18 cellular contexts compared by ENCODE assay signal in genomic region chr6:111563581-111563980, GRCh38. TPM values are rescaled to one million over a fixed set of nuclear protein-coding genes. Genes with fewer than 3 reads are reported as not detected.
DNase-seq lines count a peak whose midpoint lies in the region; ATAC-seq and TF ChIP-seq lines count a peak whose summit lies in the region.
"Had no signal": no experiment of that assay in that cellular context is flagged by ENCODE, and none has a peak within 500 bp of the region (broad histone marks: within the 10 kb centered on the region; RNA-seq: fewer than 3 reads in every experiment).

No MANE protein-coding gene starts in this region.

- no peak for ATAC-seq in activated T-helper 17 cell treated with anti-CD3 and anti-CD28 coated beads, Interleukin-2, amount 50 U/mL, for 72 hours (replicated peaks)
- ATAC-seq in thoracic aorta (ENCODE audit: insufficient number of reproducible peaks, low FRiP score, low read depth): no peak
- ATAC-seq in GM21529 (IDR thresholded peaks at IDR 0.05; ENCODE audit: unreplicated experiment): no peak
- no peak for ATAC-seq in GM18517 (IDR thresholded peaks at IDR 0.05; ENCODE audit: unreplicated experiment)
- ATAC-seq: activated CD4-positive, CD25-positive, alpha-beta regulatory T cell treated with anti-CD3 and anti-CD28 coated beads, Interleukin-2, amount 50 U/mL, for 24 hours; CD8-positive, alpha-beta T cell had no signal

- peaks cover 5% of the 10 kb centered on the region for H3K36me3 ChIP-seq in thoracic aorta

- H3K27me3 ChIP-seq in thoracic aorta (replicated peaks; ENCODE audit: insufficient read depth): no peaks in the 10 kb centered on the region

- H3K36me3 Mint-ChIP-seq in activated T-helper 17 cell treated with anti-CD3 and anti-CD28 coated beads, Interleukin-2, amount 50 U/mL, for 72 hours (ENCODE audit: low read depth): peaks cover 100% of the 10 kb centered on the region
- no peaks in the 10 kb centered on the region for H3K36me3 Mint-ChIP-seq in glutamatergic neuron (ENCODE audit: unreplicated experiment)
- peaks cover 71% of the 10 kb centered on the region for H3K36me3 Mint-ChIP-seq in activated CD4-positive, alpha-beta T cell treated with anti-CD3 and anti-CD28 coated beads, Interleukin-2, amount 10 ng/mL, durations not matched to agents 24 days and 14 days (ENCODE audit: low read depth)

- DNase-seq in NCI-H2171 treated with DMSO at 0.1 percent for 48 hours (lab: John Stamatoyannopoulos, UW): peak; percentile 59
- DNase-seq in NCI-H2171 (lab: John Stamatoyannopoulos, UW): no peak
- DNase-seq in glutamatergic neuron: no peak
- DNase-seq in thoracic aorta (ENCODE audit: low spot score): no peak
- DNase-seq in activated CD4-positive, alpha-beta T cell treated with anti-CD3 and anti-CD28 coated beads, Interleukin-2, amount 10 ng/mL, durations not matched to agents 24 days and 14 days: no peak
- DNase-seq: CD8-positive, alpha-beta T cell; EL; immature natural killer cell; Kasumi-1; mesendoderm; NCI-H146; NCI-H510A; stimulated activated naive CD4-positive, alpha-beta T cell had no signal

- TF ChIP-seq CTCF in glutamatergic neuron (IDR thresholded peaks at IDR 0.05; ENCODE audit: partially characterized antibody, unreplicated experiment): no peak
- no peak for TF ChIP-seq CTCF in thoracic aorta (IDR thresholded peaks at IDR 0.05)

- peaks cover 44% of the 10 kb centered on the region for H3K4me1 Mint-ChIP-seq in activated T-helper 17 cell treated with anti-CD3 and anti-CD28 coated beads, Interleukin-2, amount 50 U/mL, for 72 hours
- H3K4me1 Mint-ChIP-seq in glutamatergic neuron (ENCODE audit: low read depth, unreplicated experiment): peaks cover 58% of the 10 kb centered on the region
- peaks cover 58% of the 10 kb centered on the region for H3K4me1 Mint-ChIP-seq in activated CD4-positive, alpha-beta T cell treated with anti-CD3 and anti-CD28 coated beads, Interleukin-2, amount 10 ng/mL, durations not matched to agents 24 days and 14 days

- no peaks in the 10 kb centered on the region for H3K9me3 ChIP-seq in thoracic aorta

- no peaks in the 10 kb centered on the region for H3K9me3 Mint-ChIP-seq in activated T-helper 17 cell treated with anti-CD3 and anti-CD28 coated beads, Interleukin-2, amount 50 U/mL, for 72 hours
- H3K9me3 Mint-ChIP-seq in glutamatergic neuron (ENCODE audit: unreplicated experiment): peaks cover 4% of the 10 kb centered on the region
- H3K9me3 Mint-ChIP-seq in activated CD4-positive, alpha-beta T cell treated with anti-CD3 and anti-CD28 coated beads, Interleukin-2, amount 10 ng/mL, durations not matched to agents 24 days and 14 days: no peaks in the 10 kb centered on the region
- H3K9me3 Mint-ChIP-seq: activated naive CD4-positive, alpha-beta T cell treated with anti-CD3 and anti-CD28 coated beads, Interleukin-2, amount 50 U/mL, for 72 hours; CD8-positive, alpha-beta T cell; immature natural killer cell had no signal

- peak overlapping the region; percentile 75 to 79 for H3K27ac ChIP-seq in thoracic aorta

- intact Hi-C loops in activated CD4-positive, alpha-beta T cell treated with anti-CD3 and anti-CD28 coated beads, Interleukin-2, amount 10 ng/mL, durations not matched to agents 24 days and 14 days (cut with micrococcal nuclease): no loop called here

- H3K27me3 Mint-ChIP-seq in activated T-helper 17 cell treated with anti-CD3 and anti-CD28 coated beads, Interleukin-2, amount 50 U/mL, for 72 hours: no peaks in the 10 kb centered on the region
- H3K27me3 Mint-ChIP-seq in glutamatergic neuron (ENCODE audit: unreplicated experiment): peaks cover 2% of the 10 kb centered on the region
- H3K27me3 Mint-ChIP-seq in activated CD4-positive, alpha-beta T cell treated with anti-CD3 and anti-CD28 coated beads, Interleukin-2, amount 10 ng/mL, durations not matched to agents 24 days and 14 days: no peaks in the 10 kb centered on the region

- H3K4me3 ChIP-seq in thoracic aorta: no peak overlapping the region

- peak overlapping the region; percentile 53 for H3K27ac Mint-ChIP-seq in activated T-helper 17 cell treated with anti-CD3 and anti-CD28 coated beads, Interleukin-2, amount 50 U/mL, for 72 hours
- peak overlapping the region; percentile 11 for H3K27ac Mint-ChIP-seq in glutamatergic neuron (ENCODE audit: unreplicated experiment)
- no peak overlapping the region for H3K27ac Mint-ChIP-seq in activated CD4-positive, alpha-beta T cell treated with anti-CD3 and anti-CD28 coated beads, Interleukin-2, amount 10 ng/mL, durations not matched to agents 24 days and 14 days

- H3K4me3 Mint-ChIP-seq in activated T-helper 17 cell treated with anti-CD3 and anti-CD28 coated beads, Interleukin-2, amount 50 U/mL, for 72 hours: no peak overlapping the region
- no peak overlapping the region for H3K4me3 Mint-ChIP-seq in glutamatergic neuron (ENCODE audit: unreplicated experiment)
- no peak overlapping the region for H3K4me3 Mint-ChIP-seq in activated CD4-positive, alpha-beta T cell treated with anti-CD3 and anti-CD28 coated beads, Interleukin-2, amount 10 ng/mL, durations not matched to agents 24 days and 14 days
- H3K4me3 Mint-ChIP-seq: CD8-positive, alpha-beta T cell; immature natural killer cell had no signal

- peaks cover 33 to 77% of the 10 kb centered on the region in 2 donors for H3K4me1 ChIP-seq in thoracic aorta (ENCODE audit: control insufficient read depth in 1 of 2, low read depth in 2 of 2)

RNA-seq across cellular contexts. Expression of gene TRAF3IP2, which starts 42.1 kb away (rescaled TPM):
- total RNA-seq in activated T-helper 17 cell treated with anti-CD3 and anti-CD28 coated beads, Interleukin-2, amount 50 U/mL, for 72 hours: 10 to 100 TPM; 36.5 to 63.6 TPM
- total RNA-seq in glutamatergic neuron (ENCODE audit: unreplicated experiment) (0.51 TPM), thoracic aorta (10 to 100 TPM; 11.8 to 32.2 TPM)
- 17.7 and 19.8 TPM in 2 replicates for total RNA-seq in activated CD4-positive, alpha-beta T cell treated with anti-CD3 and anti-CD28 coated beads, Interleukin-2, amount 10 ng/mL, durations not matched to agents 24 days and 14 days
